Comparison of ENCODE assay signal across 6 cellular contexts in genomic region chr3:8325833-8326232, GRCh38.
DNase-seq lines count a peak whose midpoint lies in the region; ATAC-seq and TF ChIP-seq lines count a peak whose summit lies in the region.
"Not testable (repeated sequence)": the region's sequence is repeated elsewhere in the genome, so short reads cannot be mapped to it uniquely, and the experiment has no call there.

No MANE protein-coding gene starts in this region.

- 52 to 64% (median 55%) methylated on average over 10 to 18 of the region's 18 CpGs for WGBS in adrenal gland, 4 donors
- WGBS in spleen, 5 donors, result 83 to 96% (median 91%) methylated on average over 18 of the region's 18 CpGs
- WGBS in testis, 2 donors, result 67 to 69% methylated on average over 18 of the region's 18 CpGs

- not testable (repeated sequence) for TF ChIP-seq CTCF in adrenal gland (IDR thresholded peaks at IDR 0.05); glutamatergic neuron (IDR thresholded peaks at IDR 0.05; ENCODE audit: partially characterized antibody, unreplicated experiment); nephron (IDR thresholded peaks at IDR 0.05; ENCODE audit: unreplicated experiment in 3 of 3); spleen (IDR thresholded peaks at IDR 0.05 in 8 of 11, conservative IDR thresholded peaks at IDR 0.05 in 3 of 11); testis (IDR thresholded peaks at IDR 0.05)

- not testable (repeated sequence) for H3K9me3 Mint-ChIP-seq in glutamatergic neuron (ENCODE audit: unreplicated experiment); nephron

- DNase-seq in adrenal gland (peak in 4 of 7 donors; percentile 14 to 36 (median 18)), glutamatergic neuron (peak; percentile 22), left cardiac atrium (peak; percentile 21), spleen (peak; percentile 70), testis (peak; percentile 49)

- not testable (repeated sequence) for H3K36me3 ChIP-seq in adrenal gland (replicated peaks in 1 of 2); spleen; testis (ENCODE audit: low read depth, missing control alignments)

- not testable (repeated sequence) for TF ChIP-seq POLR2A in adrenal gland (IDR thresholded peaks at IDR 0.05); spleen (IDR thresholded peaks at IDR 0.05); testis (IDR thresholded peaks at IDR 0.05)

- H3K27me3 ChIP-seq in adrenal gland; spleen (replicated peaks in 1 of 7); testis: not testable (repeated sequence)

- not testable (repeated sequence) for H3K36me3 Mint-ChIP-seq in glutamatergic neuron (ENCODE audit: unreplicated experiment); nephron (ENCODE audit: low read depth)

- H3K27ac ChIP-seq in adrenal gland (peak overlapping the region in 3 of 5 donors; percentile 34 to 46 (median 41)), testis (peak overlapping the region in 1 of 2 donors; percentile 73)
- H3K27ac ChIP-seq in spleen, result not testable (repeated sequence)

- not testable (repeated sequence) for H3K4me1 Mint-ChIP-seq in glutamatergic neuron (ENCODE audit: low read depth, unreplicated experiment)
- peaks cover 28% of the 10 kb centered on the region for H3K4me1 Mint-ChIP-seq in nephron

- not testable (repeated sequence) for H3K27me3 Mint-ChIP-seq in glutamatergic neuron (ENCODE audit: unreplicated experiment); nephron (ENCODE audit: low read depth)

- not testable (repeated sequence) for ATAC-seq in left cardiac atrium

- H3K27ac Mint-ChIP-seq in glutamatergic neuron (ENCODE audit: unreplicated experiment), result not testable (repeated sequence)
- H3K27ac Mint-ChIP-seq in nephron, result peak overlapping the region in 2 of 3 experiments; percentile 76 to 82

- H3K4me3 ChIP-seq in adrenal gland, spleen, testis: not testable (repeated sequence)

- not testable (repeated sequence) for H3K9me3 ChIP-seq in adrenal gland (replicated peaks in 1 of 3); spleen; testis

- not testable (repeated sequence) for H3K4me1 ChIP-seq in adrenal gland (replicated peaks in 1 of 2); spleen; testis

- H3K4me3 Mint-ChIP-seq in glutamatergic neuron (ENCODE audit: unreplicated experiment); nephron: not testable (repeated sequence)

- intact Hi-C loops in adrenal gland (cut with DNase I) (loop anchor here in 1 of 2 donors (10.0 kb wide), 1 partner anchor 89 kb away; no protein-coding TSS in a partner anchor), left cardiac atrium (cut with DNase I) (loop anchor here (2.0 to 10.0 kb wide), 2 partner anchors 89 kb away; no protein-coding TSS in a partner anchor), spleen (cut with DNase I; ENCODE audit: low total_unique reads) (loop anchor here (10.0 kb wide), 1 partner anchor 89 kb away; no protein-coding TSS in a partner anchor)
- intact Hi-C loops in testis (cut with DNase I; ENCODE audit: low total_unique reads), result not testable (repeated sequence)

Comparison
In these comparisons a context has a peak if more than half of its experiments do, and no peak if none do; other contexts are left out.
1. DNase-seq: peak in every context shown above with its lines; median percentile 70 in spleen; 49 in testis; 22 in glutamatergic neuron; 21 in left cardiac atrium; 18 in adrenal gland.